Comparison of ENCODE assay signal across 8 cellular contexts in the genomic region with DNA sequence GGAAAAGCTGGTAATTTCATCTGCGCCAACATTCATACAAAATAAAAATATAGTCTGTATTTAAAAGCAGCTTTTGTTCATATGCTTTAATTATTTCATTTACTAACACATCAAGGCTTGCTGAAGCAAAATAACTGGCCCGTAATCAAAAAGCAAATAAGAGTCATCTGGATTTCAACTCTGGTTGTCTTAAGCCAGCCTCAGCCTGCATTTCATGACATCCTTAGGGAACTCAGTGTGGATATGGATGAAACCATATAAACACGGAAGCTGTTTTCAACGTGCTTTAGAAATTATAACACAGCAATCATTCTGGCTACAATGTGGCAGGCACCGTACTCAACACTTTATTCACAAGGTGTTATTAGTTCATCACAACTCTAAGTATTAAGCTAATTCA. TPM values are rescaled to one million over a fixed set of nuclear protein-coding genes. Genes with fewer than 3 reads are reported as not detected.
DNase-seq lines count a peak whose midpoint lies in the region; ATAC-seq, FAIRE-seq and TF ChIP-seq lines count a peak whose summit lies in the region.

No MANE protein-coding gene starts in this region.

- H3K9me3 Mint-ChIP-seq in glutamatergic neuron (ENCODE audit: unreplicated experiment): peaks cover 7% of the 10 kb centered on the region

- H3K9me3 ChIP-seq in T-helper 17 cell (ENCODE audit: control insufficient read depth, low read length, poor library complexity, severe bottlenecking) (no peaks in the 10 kb centered on the region), small intestine (ENCODE audit: control insufficient read depth, low read depth) (no peaks in the 10 kb centered on the region)

- in situ Hi-C loops in GM13976 (cut with MboI; ENCODE audit: low sequenced_read_pairs, unreplicated experiment): no loop called here

- FAIRE-seq in small intestine (lab: Jason Lieb, UNC): no peak

- H3K36me3 Mint-ChIP-seq in T-helper 17 cell (ENCODE audit: low read depth) (peaks cover 5% of the 10 kb centered on the region), glutamatergic neuron (ENCODE audit: unreplicated experiment) (no peaks in the 10 kb centered on the region)

- H3K27ac Mint-ChIP-seq in T-helper 17 cell: peak overlapping the region; percentile 97
- H3K27ac Mint-ChIP-seq in glutamatergic neuron (ENCODE audit: unreplicated experiment): peak overlapping the region; percentile 92

- TF ChIP-seq CTCF in GM20000 (IDR thresholded peaks at IDR 0.05; ENCODE audit: extremely low read depth, missing control alignments) (no peak), glutamatergic neuron (IDR thresholded peaks at IDR 0.05; ENCODE audit: partially characterized antibody, unreplicated experiment) (no peak), GM13976 (IDR thresholded peaks at IDR 0.05; ENCODE audit: borderline replicate concordance, control extremely low read depth, extremely low read depth, insufficient read depth, missing control alignments) (no peak)

- 19 to 26% (median 21%) methylated on average over 5 of the region's 5 CpGs for WGBS in small intestine, 3 donors

- H3K27ac ChIP-seq in small intestine (ENCODE audit: low read depth in 1 of 2, low read length in 1 of 2): peak overlapping the region in 1 of 2 donors; percentile 93

- H3K4me1 Mint-ChIP-seq in T-helper 17 cell: peaks cover 22% of the 10 kb centered on the region
- peaks cover 16% of the 10 kb centered on the region for H3K4me1 Mint-ChIP-seq in glutamatergic neuron (ENCODE audit: low read depth, unreplicated experiment)

- no peaks in the 10 kb centered on the region for H3K36me3 ChIP-seq in small intestine (ENCODE audit: control insufficient read depth in 2 of 2, insufficient read depth in 2 of 2, low read length in 2 of 2)

- H3K4me3 ChIP-seq in small intestine (ENCODE audit: low read depth in 1 of 2, low read length in 2 of 2): peak overlapping the region; percentile 75 to 77

- peak; percentile 5 for DNase-seq in GM20000 (ENCODE audit: low spot score)
- DNase-seq in T-helper 17 cell: no peak
- DNase-seq in glutamatergic neuron: no peak
- no peak for DNase-seq in small intestine
- DNase-seq in GM13976 (ENCODE audit: low spot score): no peak
- DNase-seq in effector CD4-positive, alpha-beta T cell: no peak
- DNase-seq in DMS153 (lab: John Stamatoyannopoulos, UW): no peak

- H3K27me3 Mint-ChIP-seq in T-helper 17 cell (no peaks in the 10 kb centered on the region), glutamatergic neuron (ENCODE audit: unreplicated experiment) (peaks cover 4% of the 10 kb centered on the region)

- H3K4me3 Mint-ChIP-seq in T-helper 17 cell: peak overlapping the region; percentile 99
- H3K4me3 Mint-ChIP-seq in glutamatergic neuron (ENCODE audit: unreplicated experiment): peak overlapping the region; percentile 96

- ATAC-seq in T-helper 17 cell: no peak
- no peak for ATAC-seq in HG03095 (IDR thresholded peaks at IDR 0.05; ENCODE audit: unreplicated experiment)

- peaks cover 2% of the 10 kb centered on the region in 2 donors for H3K4me1 ChIP-seq in small intestine (ENCODE audit: control insufficient read depth in 2 of 2, insufficient read depth in 1 of 2, low read depth in 1 of 2, low read length in 1 of 2)

- H3K27me3 ChIP-seq in small intestine (ENCODE audit: control insufficient read depth in 2 of 2, insufficient read depth in 2 of 2, low read length in 2 of 2): no peaks in the 10 kb centered on the region

RNA-seq across cellular contexts. Expression of a gene that starts 0.9 kb away (rescaled TPM):
- total RNA-seq in T-helper 17 cell (10 to 100 TPM; 23.3 to 23.7 TPM), glutamatergic neuron (ENCODE audit: unreplicated experiment) (44.0 TPM)
- 10 to 100 TPM; 56.7 to 75.0 (median 69.1) TPM for polyA plus RNA-seq in small intestine

RNA-seq across cellular contexts. Expression of a gene that starts 58.3 kb away (rescaled TPM):
- total RNA-seq in T-helper 17 cell (10 to 100 TPM; 11.5 to 13.3 TPM), glutamatergic neuron (ENCODE audit: unreplicated experiment) (17.4 TPM)
- 10 to 100 TPM; 15.9 to 26.6 (median 17.2) TPM for polyA plus RNA-seq in small intestine
